Comparison of ENCODE assay signal across 22 cellular contexts in the genomic region with DNA sequence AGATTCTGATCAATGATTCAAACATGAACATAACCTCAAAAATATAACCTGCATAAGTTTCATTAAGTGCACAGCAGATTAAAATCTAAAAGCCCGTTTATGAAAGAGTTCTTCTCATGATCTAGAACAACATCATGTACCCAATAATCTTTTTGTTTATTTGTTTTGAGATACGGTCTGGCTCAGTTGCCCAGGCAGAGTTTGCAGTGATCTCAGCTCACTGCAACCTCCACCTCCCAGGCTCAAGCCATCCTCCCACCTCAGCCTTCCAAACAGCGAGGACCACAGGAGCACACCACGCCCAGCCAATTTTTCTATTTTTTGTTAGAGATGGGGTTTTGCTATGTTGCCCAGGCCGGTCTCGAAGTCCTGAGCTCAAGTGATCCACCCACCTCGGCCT.
"Had no signal": no experiment of that assay in that cellular context is flagged by ENCODE, and none has a peak within 500 bp of the region (broad histone marks: within the 10 kb centered on the region; RNA-seq: fewer than 3 reads in every experiment).

No MANE protein-coding gene starts in this region.

- H3K4me3 Mint-ChIP-seq: activated CD4-positive, alpha-beta memory T cell treated with anti-CD3 and anti-CD28 coated beads for 36 hours; activated naive CD4-positive, alpha-beta T cell treated with anti-CD3 and anti-CD28 coated beads, Interleukin-2, amount 10 ng/mL, durations not matched to agents 7 days and 5 days; activated T-cell treated with anti-CD3 and anti-CD28 coated beads, Interleukin-2, amount 50 U/mL, for 72 hours; nephron; WTC11 had no signal

- H3K27ac ChIP-seq: body of pancreas, cardiac muscle cell, foreskin keratinocyte, left ventricle myocardium inferior, right lobe of liver had no signal

- H3K4me1 Mint-ChIP-seq: activated naive CD4-positive, alpha-beta T cell treated with anti-CD3 and anti-CD28 coated beads, Interleukin-2, amount 10 ng/mL, durations not matched to agents 7 days and 5 days; WTC11 had no signal

- H3K27ac Mint-ChIP-seq: activated CD4-positive, alpha-beta memory T cell treated with anti-CD3 and anti-CD28 coated beads for 36 hours; activated naive CD4-positive, alpha-beta T cell treated with anti-CD3 and anti-CD28 coated beads, Interleukin-2, amount 10 ng/mL, durations not matched to agents 7 days and 5 days; activated T-cell treated with anti-CD3 and anti-CD28 coated beads, Interleukin-2, amount 50 U/mL, for 72 hours; WTC11 had no signal

- DNase-seq: activated CD4-positive, alpha-beta memory T cell treated with anti-CD3 and anti-CD28 coated beads for 36 hours; activated CD4-positive, alpha-beta T cell treated with anti-CD3 and anti-CD28 coated beads for 4 hours; activated effector memory CD4-positive, alpha-beta T cell treated with anti-CD3 and anti-CD28 coated beads, Interleukin-2, amount 50 U/mL, for 16 hours; activated naive CD4-positive, alpha-beta T cell treated with anti-CD3 and anti-CD28 coated beads, Interleukin-2, amount 10 ng/mL, durations not matched to agents 7 days and 5 days; activated T-cell treated with anti-CD3 and anti-CD28 coated beads, Interleukin-2, amount 50 U/mL, for 72 hours; anterior cingulate cortex; body of pancreas; effector CD4-positive, alpha-beta T cell; erythroblast; foreskin keratinocyte; kidney glomerular epithelial cell; left ventricle myocardium inferior; mammary epithelial cell; occipital lobe; right lobe of liver; stimulated activated naive B cell treated with anti-CD40 and anti-IgM and Interleukin-4, amounts not matched to agents 10 μg/mL and 1 μg/mL and 100 μg/mL, for 72 hours; T-helper 9 cell had no signal

- ATAC-seq: activated T-cell treated with anti-CD3 and anti-CD28 coated beads, Interleukin-2, amount 50 U/mL, for 72 hours; body of pancreas; foreskin keratinocyte; SK-N-SH treated with all-trans-retinoic acid at 6 μM for 48 hours; WTC11 had no signal

- H3K36me3 Mint-ChIP-seq: WTC11 had no signal

- H3K36me3 ChIP-seq: cardiac muscle cell, left ventricle myocardium inferior, right lobe of liver had no signal

- H3K4me1 ChIP-seq: body of pancreas, foreskin keratinocyte, left ventricle myocardium inferior, right lobe of liver had no signal

- H3K4me3 ChIP-seq: body of pancreas, cardiac muscle cell, left ventricle myocardium inferior, right lobe of liver, skin epidermis had no signal

- H3K27me3 ChIP-seq: body of pancreas, cardiac muscle cell, foreskin keratinocyte, right lobe of liver had no signal

- H3K27me3 Mint-ChIP-seq: activated CD4-positive, alpha-beta memory T cell treated with anti-CD3 and anti-CD28 coated beads for 36 hours; activated naive CD4-positive, alpha-beta T cell treated with anti-CD3 and anti-CD28 coated beads, Interleukin-2, amount 10 ng/mL, durations not matched to agents 7 days and 5 days; stimulated activated naive B cell treated with anti-CD40 and anti-IgM and Interleukin-4, amounts not matched to agents 10 μg/mL and 1 μg/mL and 100 μg/mL, for 72 hours had no signal

- H3K9me3 Mint-ChIP-seq: activated naive CD4-positive, alpha-beta T cell treated with anti-CD3 and anti-CD28 coated beads, Interleukin-2, amount 10 ng/mL, durations not matched to agents 7 days and 5 days; activated T-cell treated with anti-CD3 and anti-CD28 coated beads, Interleukin-2, amount 50 U/mL, for 72 hours; nephron; WTC11 had no signal

- H3K9me3 ChIP-seq: body of pancreas, left ventricle myocardium inferior, right lobe of liver had no signal
